Comparison of ENCODE assay signal across 8 cellular contexts in the genomic region with DNA sequence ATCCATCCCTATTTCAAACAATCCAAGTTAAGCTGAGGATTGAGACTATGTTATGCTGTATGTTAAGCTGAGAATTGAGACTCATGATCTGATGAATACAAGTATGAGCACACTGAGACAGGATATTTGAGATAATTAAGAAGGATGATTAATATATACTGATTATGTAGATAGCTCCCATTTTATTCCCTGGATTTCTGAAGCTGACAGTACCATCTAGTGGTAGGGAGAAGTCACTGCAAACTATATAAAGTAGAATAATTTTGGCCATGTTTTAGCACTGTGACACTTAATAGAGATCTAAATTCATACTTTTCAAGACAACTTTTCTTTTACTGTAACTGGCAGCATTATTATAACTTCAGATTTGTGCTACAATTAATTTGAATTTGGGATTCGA. TPM values are rescaled to one million over a fixed set of nuclear protein-coding genes. Genes with fewer than 3 reads are reported as not detected.
DNase-seq lines count a peak whose midpoint lies in the region; ATAC-seq, FAIRE-seq and TF ChIP-seq lines count a peak whose summit lies in the region.

No MANE protein-coding gene starts in this region.

- no peaks in the 10 kb centered on the region for H3K27me3 ChIP-seq in right lobe of liver

- H3K4me1 Mint-ChIP-seq in activated T-helper 1 cell treated with anti-CD3 and anti-CD28 coated beads, Interleukin-12 subunit alpha, Interleukin-12 subunit beta, Interleukin-2, Interleukin-4 antibody, amounts not matched to agents 30 ng/mL and 10 ng/mL and 1 ng/mL, durations not matched to agents 14 hours and 24 hours and 36 hours (ENCODE audit: low read depth): peaks cover 5% of the 10 kb centered on the region

- peaks cover 15% of the 10 kb centered on the region for H3K36me3 Mint-ChIP-seq in activated T-helper 1 cell treated with anti-CD3 and anti-CD28 coated beads, Interleukin-12 subunit alpha, Interleukin-12 subunit beta, Interleukin-2, Interleukin-4 antibody, amounts not matched to agents 30 ng/mL and 10 ng/mL and 1 ng/mL, durations not matched to agents 14 hours and 24 hours and 36 hours (ENCODE audit: low read depth)

- TF ChIP-seq CTCF in C4-2B (conservative IDR thresholded peaks at IDR 0.05): peak; percentile 79
- peak; percentile 59 to 80 (median 77) for TF ChIP-seq CTCF in right lobe of liver (IDR thresholded peaks at IDR 0.05)

- peak; percentile 68 for FAIRE-seq in H54 (lab: Jason Lieb, UNC)

- no peaks in the 10 kb centered on the region for H3K9me3 ChIP-seq in right lobe of liver

- H3K4me1 ChIP-seq in right lobe of liver: no peaks in the 10 kb centered on the region

- H3K27ac ChIP-seq in C4-2B (no peak overlapping the region), right lobe of liver (no peak overlapping the region)

- H3K4me3 ChIP-seq in right lobe of liver: no peak overlapping the region

- no peaks in the 10 kb centered on the region for H3K9me3 Mint-ChIP-seq in activated T-helper 1 cell treated with anti-CD3 and anti-CD28 coated beads, Interleukin-12 subunit alpha, Interleukin-12 subunit beta, Interleukin-2, Interleukin-4 antibody, amounts not matched to agents 30 ng/mL and 10 ng/mL and 1 ng/mL, durations not matched to agents 14 hours and 24 hours and 36 hours

- DNase-seq in H54 (ENCODE audit: insufficient read length, low spot score) (peak; percentile 9), right lobe of liver (no peak)
- no peak for DNase-seq in activated T-helper 1 cell treated with anti-CD3 and anti-CD28 coated beads, Interleukin-12 subunit alpha, Interleukin-12 subunit beta, Interleukin-2, Interleukin-4 antibody, amounts not matched to agents 30 ng/mL and 10 ng/mL and 1 ng/mL, durations not matched to agents 14 hours and 24 hours and 36 hours (ENCODE audit: low spot score)
- DNase-seq in activated CD4-positive, alpha-beta T cell treated with anti-CD3 and anti-CD28 coated beads for 4 hours: no peak

- TF ChIP-seq POLR2A in H54 (IDR thresholded peaks at IDR 0.05; ENCODE audit: low read depth, low read length): no peak
- no peak for TF ChIP-seq POLR2A in right lobe of liver (IDR thresholded peaks at IDR 0.05)

- ATAC-seq in right lobe of liver (peak; percentile 49 to 54 (median 52)), HG02763 (IDR thresholded peaks at IDR 0.05; ENCODE audit: unreplicated experiment) (no peak), GM18520 (IDR thresholded peaks at IDR 0.05; ENCODE audit: unreplicated experiment) (no peak), HG03039 (IDR thresholded peaks at IDR 0.05; ENCODE audit: unreplicated experiment) (no peak)

- intact Hi-C loops in activated T-helper 1 cell treated with anti-CD3 and anti-CD28 coated beads, Interleukin-12 subunit alpha, Interleukin-12 subunit beta, Interleukin-2, Interleukin-4 antibody, amounts not matched to agents 30 ng/mL and 10 ng/mL and 1 ng/mL, durations not matched to agents 14 hours and 24 hours and 36 hours (cut with micrococcal nuclease): loop anchor here (2.0 kb wide), 1 partner anchor 603 kb away; no protein-coding TSS in a partner anchor
- intact Hi-C loops in right lobe of liver (cut with DNase I): no loop called here

- H3K4me3 Mint-ChIP-seq in activated T-helper 1 cell treated with anti-CD3 and anti-CD28 coated beads, Interleukin-12 subunit alpha, Interleukin-12 subunit beta, Interleukin-2, Interleukin-4 antibody, amounts not matched to agents 30 ng/mL and 10 ng/mL and 1 ng/mL, durations not matched to agents 14 hours and 24 hours and 36 hours: no peak overlapping the region

- H3K27me3 Mint-ChIP-seq in activated T-helper 1 cell treated with anti-CD3 and anti-CD28 coated beads, Interleukin-12 subunit alpha, Interleukin-12 subunit beta, Interleukin-2, Interleukin-4 antibody, amounts not matched to agents 30 ng/mL and 10 ng/mL and 1 ng/mL, durations not matched to agents 14 hours and 24 hours and 36 hours (ENCODE audit: insufficient read depth): no peaks in the 10 kb centered on the region

- H3K27ac Mint-ChIP-seq in activated T-helper 1 cell treated with anti-CD3 and anti-CD28 coated beads, Interleukin-12 subunit alpha, Interleukin-12 subunit beta, Interleukin-2, Interleukin-4 antibody, amounts not matched to agents 30 ng/mL and 10 ng/mL and 1 ng/mL, durations not matched to agents 14 hours and 24 hours and 36 hours: peak overlapping the region; percentile 34

- WGBS in right lobe of liver (ENCODE audit: insufficient coverage, low coverage, low lambda C conversion rate, missing lambda C conversion rate): 35% methylated on average over 1 of the region's 1 CpG

- no peaks in the 10 kb centered on the region for H3K36me3 ChIP-seq in right lobe of liver

RNA-seq across cellular contexts. Expression of gene PHF6, which starts 23.1 kb away (rescaled TPM):
- 87.5 and 92.6 TPM in 2 replicates for total RNA-seq in activated T-helper 1 cell treated with anti-CD3 and anti-CD28 coated beads, Interleukin-12 subunit alpha, Interleukin-12 subunit beta, Interleukin-2, Interleukin-4 antibody, amounts not matched to agents 30 ng/mL and 10 ng/mL and 1 ng/mL, durations not matched to agents 14 hours and 24 hours and 36 hours
- total RNA-seq in right lobe of liver: 1 to 10 TPM; 5.2 to 7.3 (median 6.1) TPM

Comparison
In these comparisons a context has a peak if more than half of its experiments do, and no peak if none do; other contexts are left out.
1. ATAC-seq: peak in right lobe of liver (4 of 4); none in HG02763 (single experiment), GM18520 (single experiment) and HG03039 (single experiment).
2. RNA of gene PHF6, which starts 23.1 kb away (total RNA-seq): 87.5 to 92.6 TPM in activated T-helper 1 cell treated with anti-CD3 and anti-CD28 coated beads, Interleukin-12 subunit alpha, Interleukin-12 subunit beta, Interleukin-2, Interleukin-4 antibody, amounts not matched to agents 30 ng/mL and 10 ng/mL and 1 ng/mL, durations not matched to agents 14 hours and 24 hours and 36 hours; 5.2 to 7.3 TPM in right lobe of liver; every median in the first group is over 10 times any median in the second.